In the genomic region with DNA sequence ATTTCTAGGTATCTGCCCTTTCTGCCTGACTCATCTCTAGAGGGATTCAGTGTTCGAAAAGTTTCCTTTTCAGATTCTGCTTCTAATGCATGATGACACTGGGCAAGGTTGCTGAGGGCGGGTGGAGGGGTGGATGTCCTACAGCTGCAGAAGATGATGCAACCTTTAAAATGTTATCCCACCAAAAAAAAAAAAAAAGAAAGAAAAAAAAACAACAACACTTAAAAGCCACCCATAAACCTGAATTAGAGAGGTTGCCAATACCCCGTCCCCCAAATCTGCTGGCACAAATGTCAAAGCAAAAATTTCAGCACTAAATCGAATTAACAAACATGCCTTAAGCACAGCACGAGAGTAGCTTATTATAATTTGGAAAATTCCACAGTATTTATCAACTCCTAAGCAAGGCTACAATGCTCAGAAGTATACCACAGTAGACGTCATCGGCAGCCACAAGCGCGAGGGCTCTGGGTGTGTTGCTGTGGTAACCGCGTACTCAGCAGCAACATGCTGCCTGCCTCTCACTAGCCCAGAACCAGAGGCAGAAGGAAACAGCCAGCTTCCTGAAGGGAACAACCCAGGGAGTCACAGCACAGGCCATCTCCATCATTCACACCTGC, we compare ENCODE assay signal across 9 cellular contexts.
DNase-seq lines count a peak whose midpoint lies in the region; ATAC-seq and FAIRE-seq lines count a peak whose summit lies in the region.
"Had no signal": no experiment of that assay in that cellular context is flagged by ENCODE, and none has a peak within 500 bp of the region (broad histone marks: within the 10 kb centered on the region; RNA-seq: fewer than 3 reads in every experiment).

No MANE protein-coding gene starts in this region.

- DNase-seq in GM19240 (ENCODE audit: insufficient read length, low spot score) (peak; percentile 19), T1000 (lab: John Stamatoyannopoulos, UW) (peak; percentile 18), astrocyte of the hippocampus (ENCODE audit: low read depth, low spot score) (peak; percentile 92), kidney glomerular epithelial cell (lab: John Stamatoyannopoulos, UW) (peak; percentile 59), NCI-H2196 (lab: John Stamatoyannopoulos, UW; ENCODE audit: unreplicated experiment) (no peak)
- peak; percentile 60 for DNase-seq in stimulated activated CD4-positive, alpha-beta T cell treated with anti-CD3 and anti-CD28 coated beads, Interleukin-2, amount 100 ng/mL, for 4 hours (ENCODE audit: low read depth)

- peak; percentile 96 for FAIRE-seq in A204.1 (lab: Jason Lieb, UNC)
- FAIRE-seq: G401.6 had no signal

- ATAC-seq in HG03442 (IDR thresholded peaks at IDR 0.05; ENCODE audit: unreplicated experiment), result peak; percentile 76
